ENCODE assay signal across 16 cellular contexts in the genomic region with DNA sequence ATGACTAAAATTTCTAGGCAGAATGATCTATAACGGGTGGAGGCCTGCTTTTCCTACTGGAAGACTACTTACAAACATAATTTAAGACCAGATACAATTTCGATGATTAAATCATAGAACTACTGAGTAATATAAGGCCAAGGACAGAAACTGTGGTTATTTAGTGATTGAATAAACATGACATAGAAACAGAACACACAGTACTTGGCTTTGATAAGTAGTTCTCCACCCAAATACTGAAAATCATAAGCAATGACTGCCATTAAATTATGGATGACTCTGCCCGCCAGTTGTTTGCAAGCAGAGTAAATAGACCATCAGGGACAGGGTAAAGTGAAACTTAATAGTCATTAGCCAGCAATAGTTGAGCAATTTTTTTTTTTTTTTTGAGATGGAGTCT. TPM values are rescaled to one million over a fixed set of nuclear protein-coding genes. Genes with fewer than 3 reads are reported as not detected.
DNase-seq lines count a peak whose midpoint lies in the region; ATAC-seq, FAIRE-seq and TF ChIP-seq lines count a peak whose summit lies in the region.
"Had no signal": no experiment of that assay in that cellular context is flagged by ENCODE, and none has a peak within 500 bp of the region (broad histone marks: within the 10 kb centered on the region; RNA-seq: fewer than 3 reads in every experiment).

No MANE protein-coding gene starts in this region.

- H3K4me1 ChIP-seq in right cardiac atrium (ENCODE audit: control insufficient read depth, insufficient read depth, low read length): no peaks in the 10 kb centered on the region
- H3K4me1 ChIP-seq in ascending aorta: no peaks in the 10 kb centered on the region

- ATAC-seq in right cardiac atrium (peak; percentile 46 to 90), HG03108 (IDR thresholded peaks at IDR 0.05; ENCODE audit: unreplicated experiment) (no peak)
- ATAC-seq in stimulated activated effector memory CD8-positive, alpha-beta T cell treated with anti-CD3 and anti-CD28 coated beads, Interleukin-12 subunit alpha, Interleukin-12 subunit beta, amount 100 ng/mL, for 72 hours: peak; percentile 80
- ATAC-seq: WTC11 had no signal

- no peak for DNase-seq in GM18507 (ENCODE audit: extremely low spot score, insufficient read length, low read depth)
- DNase-seq in right cardiac atrium: no peak
- no peak for DNase-seq in stimulated activated effector memory CD8-positive, alpha-beta T cell treated with anti-CD3 and anti-CD28 coated beads, Interleukin-12 subunit alpha, Interleukin-12 subunit beta, amount 100 ng/mL, for 72 hours (ENCODE audit: low spot score in 2 of 2)
- no peak for DNase-seq in NCI-H510A treated with DMSO at 0.1 percent for 48 hours (lab: John Stamatoyannopoulos, UW)
- no peak for DNase-seq in T-helper 1 cell
- no peak for DNase-seq in ascending aorta (ENCODE audit: low spot score in 2 of 2)
- DNase-seq: CD4-positive, CD25-positive, alpha-beta regulatory T cell; cortex of kidney; MM.1S; PC-9; posterior cingulate gyrus; stimulated activated naive CD4-positive, alpha-beta T cell treated with Interleukin-2 at 50 U/mL for 16 hours had no signal

- no peak overlapping the region for H3K4me3 ChIP-seq in right cardiac atrium (ENCODE audit: low read length)
- no peak overlapping the region for H3K4me3 ChIP-seq in ascending aorta
- H3K4me3 ChIP-seq: PC-9 had no signal

- TF ChIP-seq CTCF in VCaP (conservative IDR thresholded peaks at IDR 0.05): no peak
- TF ChIP-seq CTCF in ascending aorta (IDR thresholded peaks at IDR 0.05): no peak

- H3K36me3 ChIP-seq in ascending aorta: no peaks in the 10 kb centered on the region

- H3K4me1 Mint-ChIP-seq in stimulated activated effector memory CD8-positive, alpha-beta T cell treated with anti-CD3 and anti-CD28 coated beads, Interleukin-12 subunit alpha, Interleukin-12 subunit beta, amount 100 ng/mL, for 72 hours: peaks cover 6% of the 10 kb centered on the region
- H3K4me1 Mint-ChIP-seq: WTC11 had no signal

- H3K9me3 ChIP-seq in right cardiac atrium (ENCODE audit: control insufficient read depth, low read length) (no peaks in the 10 kb centered on the region), ascending aorta (no peaks in the 10 kb centered on the region)

- FAIRE-seq in GM18507 (lab: Jason Lieb, UNC): peak; percentile 70
- FAIRE-seq: H54 had no signal

- H3K27me3 ChIP-seq in right cardiac atrium (ENCODE audit: control insufficient read depth, insufficient read depth) (no peaks in the 10 kb centered on the region), ascending aorta (no peaks in the 10 kb centered on the region)

- H3K36me3 Mint-ChIP-seq in stimulated activated effector memory CD8-positive, alpha-beta T cell treated with anti-CD3 and anti-CD28 coated beads, Interleukin-12 subunit alpha, Interleukin-12 subunit beta, amount 100 ng/mL, for 72 hours: no peaks in the 10 kb centered on the region
- H3K36me3 Mint-ChIP-seq: CD4-positive, CD25-positive, alpha-beta regulatory T cell; WTC11 had no signal

- no peak overlapping the region for H3K4me3 Mint-ChIP-seq in stimulated activated effector memory CD8-positive, alpha-beta T cell treated with anti-CD3 and anti-CD28 coated beads, Interleukin-12 subunit alpha, Interleukin-12 subunit beta, amount 100 ng/mL, for 72 hours
- H3K4me3 Mint-ChIP-seq: CD4-positive, CD25-positive, alpha-beta regulatory T cell; WTC11 had no signal

- H3K27ac ChIP-seq in VCaP (peak overlapping the region; percentile 42; the same call in 1 of the 2 replicates), right cardiac atrium (ENCODE audit: low read length) (no peak overlapping the region), ascending aorta (no peak overlapping the region)
- H3K27ac ChIP-seq: PC-9 had no signal

- H3K9me3 Mint-ChIP-seq in stimulated activated effector memory CD8-positive, alpha-beta T cell treated with anti-CD3 and anti-CD28 coated beads, Interleukin-12 subunit alpha, Interleukin-12 subunit beta, amount 100 ng/mL, for 72 hours: no peaks in the 10 kb centered on the region
- H3K9me3 Mint-ChIP-seq: CD4-positive, CD25-positive, alpha-beta regulatory T cell; WTC11 had no signal

- intact Hi-C loops in right cardiac atrium (cut with DNase I) (no loop called here), ascending aorta (cut with DNase I) (no loop called here)

- H3K27ac Mint-ChIP-seq in stimulated activated effector memory CD8-positive, alpha-beta T cell treated with anti-CD3 and anti-CD28 coated beads, Interleukin-12 subunit alpha, Interleukin-12 subunit beta, amount 100 ng/mL, for 72 hours: no peak overlapping the region
- H3K27ac Mint-ChIP-seq: CD4-positive, CD25-positive, alpha-beta regulatory T cell; WTC11 had no signal

- 79% methylated on average over 3 of the region's 3 CpGs for WGBS in right cardiac atrium

RNA-seq across cellular contexts. Expression of a gene that starts 17.2 kb away (rescaled TPM):
- 10 to 100 TPM; 20.0 to 25.5 (median 21.7) TPM for total RNA-seq in right cardiac atrium
- polyA plus RNA-seq in right cardiac atrium: 8.5 TPM
- 48.2 TPM for total RNA-seq in ascending aorta

RNA-seq across cellular contexts. Expression of a gene that starts 42.1 kb away (rescaled TPM):
- total RNA-seq in right cardiac atrium (10 to 100 TPM; 55.4 to 59.5 (median 57.4) TPM), ascending aorta (9.7 TPM)
- polyA plus RNA-seq in right cardiac atrium: 38.2 TPM
